ENCODE assay signal across 8 cellular contexts in genomic region chr7:156639426-156640256, GRCh38. TPM values are rescaled to one million over a fixed set of nuclear protein-coding genes. Genes with fewer than 3 reads are reported as not detected.
A peak's percentile ranks its signal among the peaks of the same experiment; 100 is the strongest.
DNase-seq lines count a peak whose midpoint lies in the region; TF ChIP-seq lines count a peak whose summit lies in the region.

No MANE protein-coding gene starts in this region.

- DNase-seq in activated CD4-positive, alpha-beta T cell treated with anti-CD3 and anti-CD28 coated beads, Interleukin-2, amount 10 ng/mL, durations not matched to agents 7 days and 5 days: no peak
- DNase-seq in activated CD4-positive, alpha-beta T cell treated with anti-CD3 and anti-CD28 coated beads, Interleukin-2, amount 50 U/mL, for 1 hour: no peak
- DNase-seq in RPMI8226 (peak; percentile 18), epithelial cell of prostate (ENCODE audit: low read depth, low spot score) (no peak), NCI-H1105 treated with DMSO at 0.1 percent for 48 hours (lab: John Stamatoyannopoulos, UW) (no peak), iPS-NIHi7 (ENCODE audit: extremely low spot score) (no peak), NCI-H146 (lab: John Stamatoyannopoulos, UW) (no peak)

- no peaks in the 10 kb centered on the region for H3K79me2 ChIP-seq in neural cell (replicated peaks; ENCODE audit: insufficient read depth, low read length)

- peaks cover 6% of the 10 kb centered on the region for H3K36me3 Mint-ChIP-seq in activated CD4-positive, alpha-beta T cell treated with anti-CD3 and anti-CD28 coated beads, Interleukin-2, amount 10 ng/mL, durations not matched to agents 7 days and 5 days (ENCODE audit: low read depth)

- H3K27me3 Mint-ChIP-seq in activated CD4-positive, alpha-beta T cell treated with anti-CD3 and anti-CD28 coated beads, Interleukin-2, amount 10 ng/mL, durations not matched to agents 7 days and 5 days: peaks cover 19% of the 10 kb centered on the region

- no peak for TF ChIP-seq CTCF in neural cell (IDR thresholded peaks at IDR 0.05; ENCODE audit: poor library complexity, severe bottlenecking)

- peak overlapping the region; percentile 90 for H3K27ac Mint-ChIP-seq in activated CD4-positive, alpha-beta T cell treated with anti-CD3 and anti-CD28 coated beads, Interleukin-2, amount 10 ng/mL, durations not matched to agents 7 days and 5 days

- no peak for TF ChIP-seq RAD21 in neural cell (conservative IDR thresholded peaks at IDR 0.05)

- H3K27ac ChIP-seq in epithelial cell of prostate: peak overlapping the region; percentile 81
- H3K27ac ChIP-seq in neural cell (ENCODE audit: low read length): peak overlapping the region; percentile 30

- no peaks in the 10 kb centered on the region for H3K9me2 ChIP-seq in neural cell (ENCODE audit: insufficient read depth, low read length)

- no peak for TF ChIP-seq EP300 in neural cell (conservative IDR thresholded peaks at IDR 0.05; ENCODE audit: poor library complexity, severe bottlenecking)

- no peaks in the 10 kb centered on the region for H3K36me3 ChIP-seq in neural cell (ENCODE audit: insufficient read depth, low read length)

- H3F3A ChIP-seq in neural cell (ENCODE audit: insufficient read depth, low read length, poor library complexity, severe bottlenecking): no peaks in the 10 kb centered on the region

- CTCF ChIA-PET in activated CD4-positive, alpha-beta T cell treated with anti-CD3 and anti-CD28 coated beads, Interleukin-2, amount 10 ng/mL, durations not matched to agents 7 days and 5 days (lab: Charles Lee): interaction anchor here (0.6 kb wide), 1 partner anchor 657 kb away, joined by 3 read pairs; no protein-coding TSS in a partner anchor

- H3K9ac ChIP-seq in neural cell (ENCODE audit: low read length): peak overlapping the region; percentile 72

- no peak overlapping the region for H3K4me2 ChIP-seq in neural cell (ENCODE audit: low read length)

- peak overlapping the region; percentile 86 for H2AFZ ChIP-seq in neural cell (ENCODE audit: low read depth, low read length)

- H3K4me3 Mint-ChIP-seq in activated CD4-positive, alpha-beta T cell treated with anti-CD3 and anti-CD28 coated beads, Interleukin-2, amount 10 ng/mL, durations not matched to agents 7 days and 5 days: peak overlapping the region; percentile 69

- no peaks in the 10 kb centered on the region for H3K27me3 ChIP-seq in neural cell (ENCODE audit: insufficient read depth, low read depth, low read length)

- POLR2A ChIA-PET in activated CD4-positive, alpha-beta T cell treated with anti-CD3 and anti-CD28 coated beads, Interleukin-2, amount 10 ng/mL, durations not matched to agents 7 days and 5 days (lab: Charles Lee): no interaction called here

- H3K9me3 ChIP-seq in neural cell (ENCODE audit: low read length): no peaks in the 10 kb centered on the region

- peaks cover 26% of the 10 kb centered on the region for H3K4me1 Mint-ChIP-seq in activated CD4-positive, alpha-beta T cell treated with anti-CD3 and anti-CD28 coated beads, Interleukin-2, amount 10 ng/mL, durations not matched to agents 7 days and 5 days

- H3K9me3 Mint-ChIP-seq in activated CD4-positive, alpha-beta T cell treated with anti-CD3 and anti-CD28 coated beads, Interleukin-2, amount 10 ng/mL, durations not matched to agents 7 days and 5 days: peaks cover 5% of the 10 kb centered on the region

- no peaks in the 10 kb centered on the region for H4K20me1 ChIP-seq in neural cell (ENCODE audit: insufficient read depth)

- peak overlapping the region; percentile 87 for H3K4me3 ChIP-seq in neural cell (ENCODE audit: low read length)

TF ChIP-seq in neural cell, 6 proteins besides CTCF, POLR2A, EP300 and RAD21:
- TF ChIP-seq POLR2AphosphoS5 (IDR thresholded peaks at IDR 0.05) (no peak), REST (IDR thresholded peaks at IDR 0.05; ENCODE audit: borderline replicate concordance) (no peak), TAF1 (IDR thresholded peaks at IDR 0.05; ENCODE audit: low read depth) (no peak), EZH2 (IDR thresholded peaks at IDR 0.05; ENCODE audit: borderline replicate concordance, insufficient read depth, low read length, poor library complexity, severe bottlenecking) (no peak), SMC3 (conservative IDR thresholded peaks at IDR 0.05; ENCODE audit: poor library complexity) (no peak)

RNA-seq across cellular contexts. Expression of gene RNF32, which starts 0.9 kb away (rescaled TPM):
- total RNA-seq in activated CD4-positive, alpha-beta T cell treated with anti-CD3 and anti-CD28 coated beads, Interleukin-2, amount 10 ng/mL, durations not matched to agents 7 days and 5 days: 1 to 10 TPM; 2.2 TPM
- polyA plus RNA-seq in neural cell: 1.8 and 2.6 TPM in 2 replicates
- polyA minus RNA-seq in neural cell: 2.2 and 4.4 TPM in 2 replicates
